Comparison of ENCODE assay signal across 7 cellular contexts in the genomic region with DNA sequence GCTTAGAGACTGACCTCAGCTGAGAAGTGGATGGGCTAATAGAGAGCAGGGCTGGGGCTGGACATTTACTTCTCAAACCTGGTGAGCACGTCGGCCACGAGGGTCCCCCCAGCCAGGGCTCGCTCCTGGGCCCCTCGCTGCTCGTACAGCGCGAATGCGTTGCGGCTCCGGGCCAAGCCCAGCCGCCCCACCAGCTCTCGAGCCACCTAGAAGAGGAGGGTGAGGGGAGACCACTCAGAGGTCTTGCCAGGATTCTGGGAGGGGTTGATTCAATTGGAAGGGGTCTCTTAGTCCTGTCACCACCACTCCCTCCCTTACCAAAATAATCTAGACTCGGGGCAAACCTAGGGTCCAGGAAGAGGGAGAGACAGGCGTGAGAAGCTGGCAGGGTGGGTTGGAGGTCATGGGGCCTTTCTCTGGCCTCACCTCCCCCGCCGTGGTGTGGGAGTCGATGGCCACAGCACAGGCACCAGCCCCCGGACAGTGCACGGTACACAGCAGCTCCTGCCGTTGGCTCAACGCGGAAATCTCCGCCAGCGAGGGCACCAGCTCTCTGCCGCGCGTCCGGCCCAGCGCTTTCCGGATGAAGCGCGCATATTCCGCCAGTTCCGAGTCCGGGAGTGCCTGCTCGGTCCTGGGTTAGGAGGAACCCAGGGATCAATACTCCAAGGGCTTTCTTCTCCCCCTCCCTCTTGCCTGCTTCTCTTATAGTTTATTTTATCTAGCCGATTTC. TPM values are rescaled to one million over a fixed set of nuclear protein-coding genes. Genes with fewer than 3 reads are reported as not detected.
A peak's percentile ranks its signal among the peaks of the same experiment; 100 is the strongest.
DNase-seq lines count a peak whose midpoint lies in the region; ATAC-seq, FAIRE-seq and TF ChIP-seq lines count a peak whose summit lies in the region.
"Had no signal": no experiment of that assay in that cellular context is flagged by ENCODE, and none has a peak within 500 bp of the region (broad histone marks: within the 10 kb centered on the region; RNA-seq: fewer than 3 reads in every experiment).

No MANE protein-coding gene starts in this region.

- peak overlapping the region; percentile 81 for H2BK120ac ChIP-seq in neuronal stem cell (ENCODE audit: low read depth, low read length)

- peak overlapping the region; percentile 73 for H3K23ac ChIP-seq in neuronal stem cell (ENCODE audit: low read depth, low read length, poor library complexity)

- no peak overlapping the region for H4K8ac ChIP-seq in neuronal stem cell (ENCODE audit: low read depth, low read length)

- WGBS in GM12878 (ENCODE audit: insufficient coverage, insufficient replicate concordance, low lambda C conversion rate, missing lambda C conversion rate): 73% methylated on average over 38 of the region's 38 CpGs
- no CpG with 5 or more reads among the region's 38 CpGs for WGBS in neuronal stem cell (ENCODE audit: extremely low coverage in 2 of 2, insufficient read length in 2 of 2, insufficient replicate concordance in 1 of 2), 2 donors

- peak overlapping the region; percentile 81 for H2BK15ac ChIP-seq in neuronal stem cell (ENCODE audit: low read length)

- RAD21 ChIA-PET in GM12878 (lab: Charles Lee; ENCODE audit: unreplicated experiment): interaction anchor here (0.7 to 1.5 kb wide), 2 partner anchors 52 to 62 kb away, joined by 3 to 5 read pairs; no protein-coding TSS in a partner anchor

- H2AFZ ChIP-seq in GM12878 (ENCODE audit: control insufficient read depth, low read depth, low read length) (no peak overlapping the region), neuronal stem cell (ENCODE audit: low read length) (no peak overlapping the region)

- SMC1A ChIA-PET in GM12878 (lab: Charles Lee; ENCODE audit: uncharacterized antibody, unreplicated experiment): interaction anchor here (1.2 kb wide), 1 partner anchor 63 kb away, joined by 4 read pairs; no protein-coding TSS in a partner anchor

- H4K91ac ChIP-seq in neuronal stem cell (ENCODE audit: low read depth, low read length, poor library complexity): no peak overlapping the region

- H4K20me1 ChIP-seq in GM12878 (ENCODE audit: control insufficient read depth, insufficient read depth): no peaks in the 10 kb centered on the region

- H3K4me3 ChIP-seq in HUES48 (ENCODE audit: low read depth, low read length): peak overlapping the region; percentile 62
- peak overlapping the region; percentile 11; the same call in 1 of the 2 replicates for H3K4me3 ChIP-seq in GM12878
- no peak overlapping the region for H3K4me3 ChIP-seq in neuronal stem cell (ENCODE audit: low read length in 2 of 2)

- H2BK5ac ChIP-seq in neuronal stem cell (ENCODE audit: low read length): no peak overlapping the region

- peak overlapping the region; percentile 84 for H2AK5ac ChIP-seq in neuronal stem cell (ENCODE audit: low read depth, low read length)

- CTCF ChIA-PET in GM12878 (lab: Yijun Ruan, JAX): interaction anchor here (0.7 to 3.9 kb wide), 7 partner anchors 9 to 155 kb away, joined by 3 to 27 read pairs (median 3); no protein-coding TSS in a partner anchor

- H3K27ac ChIP-seq in HUES48 (ENCODE audit: low read depth, low read length) (no peak overlapping the region), GM12878 (ENCODE audit: control insufficient read depth, insufficient read depth) (no peak overlapping the region), neuronal stem cell (replicated peaks; ENCODE audit: low read length) (no peak overlapping the region)

- H3K36me3 ChIP-seq in HUES48 (ENCODE audit: control insufficient read depth, insufficient read depth, low read length) (peaks cover 32% of the 10 kb centered on the region), GM12878 (ENCODE audit: control insufficient read depth in 2 of 2, insufficient read depth in 2 of 2, low read length in 1 of 2) (peaks cover 25 to 32% of the 10 kb centered on the region in 2 experiments; a peak in 3 of 4 replicates), neuronal stem cell (replicated peaks in 1 of 2; ENCODE audit: control insufficient read depth in 2 of 2, insufficient read depth in 2 of 2, low read length in 2 of 2) (peaks cover 13 to 71% of the 10 kb centered on the region in 2 donors)

- intact Hi-C loops in GM12878 (cut with micrococcal nuclease; ENCODE audit: unreplicated experiment): no loop called here

- TF ChIP-seq POLR2A in GM12878 (IDR thresholded peaks at IDR 0.05; ENCODE audit: low read depth, low read length): no peak

- TF ChIP-seq CTCF in GM12878 (IDR thresholded peaks at IDR 0.05 in 2 of 3, conservative IDR thresholded peaks at IDR 0.05 in 1 of 3; ENCODE audit: control insufficient read depth in 2 of 3, extremely low read depth in 1 of 3, insufficient read depth in 1 of 3, low read depth in 3 of 3, low read length in 3 of 3): no peak

- no peak for FAIRE-seq in GM12878 (lab: Jason Lieb, UNC)

- peaks cover 15% of the 10 kb centered on the region for H3K79me1 ChIP-seq in neuronal stem cell (ENCODE audit: low read depth, low read length)

- TF ChIP-seq RAD21 in GM12878 (IDR thresholded peaks at IDR 0.05; ENCODE audit: insufficient read depth, low read depth, low read length): no peak

- peaks cover 22% of the 10 kb centered on the region for H3K79me2 ChIP-seq in GM12878 (ENCODE audit: control insufficient read depth, insufficient read depth, low read length)

- no peak for TF ChIP-seq EP300 in GM12878 (IDR thresholded peaks at IDR 0.05; ENCODE audit: borderline replicate concordance in 1 of 2, control insufficient read depth in 1 of 2, low read depth in 2 of 2, low read length in 2 of 2)

- H3K4ac ChIP-seq in neuronal stem cell (ENCODE audit: low read length): no peak overlapping the region

- H3K9me3 ChIP-seq in HUES48 (ENCODE audit: control insufficient read depth, insufficient read depth, low read length) (no peaks in the 10 kb centered on the region), GM12878 (replicated peaks; ENCODE audit: control insufficient read depth, insufficient read depth, low read length) (no peaks in the 10 kb centered on the region), neuronal stem cell (replicated peaks in 1 of 2; ENCODE audit: control insufficient read depth in 2 of 2, insufficient read depth in 1 of 2, low read depth in 1 of 2, low read length in 2 of 2) (peaks cover 0 to 2% of the 10 kb centered on the region in 2 donors)

- H2BK12ac ChIP-seq in neuronal stem cell (ENCODE audit: low read length): peak overlapping the region; percentile 84

- ATAC-seq in GM12878 (no peak), HG03378 (IDR thresholded peaks at IDR 0.05; ENCODE audit: unreplicated experiment) (no peak)

- H3K4me2 ChIP-seq in GM12878 (ENCODE audit: control insufficient read depth, insufficient read depth) (peak overlapping the region; percentile 49), neuronal stem cell (ENCODE audit: insufficient read depth, low read length, poor library complexity, severe bottlenecking) (peak overlapping the region; percentile 14)

- H3K14ac ChIP-seq in neuronal stem cell (ENCODE audit: low read length): no peak overlapping the region

- H3K9ac ChIP-seq in HUES48 (ENCODE audit: low read depth, low read length) (no peak overlapping the region), GM12878 (ENCODE audit: control insufficient read depth, insufficient read depth, low read length) (no peak overlapping the region), neuronal stem cell (ENCODE audit: low read depth, low read length, poor library complexity) (peak overlapping the region; percentile 81)

- peak overlapping the region; percentile 64 for H3K18ac ChIP-seq in neuronal stem cell (ENCODE audit: low read length)

- H3K4me1 ChIP-seq in HUES48 (ENCODE audit: control insufficient read depth, insufficient read depth, low read length): peaks cover 43% of the 10 kb centered on the region
- H3K4me1 ChIP-seq in GM12878 (ENCODE audit: control insufficient read depth, insufficient read depth, low read length): peaks cover 3% of the 10 kb centered on the region; the same call in 1 of the 2 replicates
- H3K4me1 ChIP-seq in neuronal stem cell (ENCODE audit: control insufficient read depth in 2 of 2, insufficient read depth in 1 of 2, low read depth in 1 of 2, low read length in 2 of 2): peaks cover 12 to 38% of the 10 kb centered on the region in 2 donors

- peaks cover 51% of the 10 kb centered on the region for H3K27me3 ChIP-seq in HUES48 (ENCODE audit: control insufficient read depth, insufficient read depth, low read length)
- H3K27me3 ChIP-seq in GM12878 (replicated peaks in 1 of 2; ENCODE audit: control insufficient read depth in 2 of 2, insufficient read depth in 2 of 2, low read length in 1 of 2): no peaks in the 10 kb centered on the region
- peaks cover 0 to 55% (median 10%) of the 10 kb centered on the region in 3 experiments for H3K27me3 ChIP-seq in neuronal stem cell (ENCODE audit: control insufficient read depth in 3 of 3, insufficient read depth in 3 of 3, low read depth in 1 of 3, low read length in 3 of 3)

- in situ Hi-C loops in GM12878 (cut with MboI): no loop called here

- DNase-seq in GM12878 (ENCODE audit: low read depth, low spot score) (no peak), neuronal stem cell (ENCODE audit: low spot score) (no peak), GF-D8 (lab: John Stamatoyannopoulos, UW) (no peak), SHP77 (lab: John Stamatoyannopoulos, UW) (no peak)
- DNase-seq: NCI-H510A had no signal

- BruUV-seq in GM12878 (replicated peaks; lab: Mats Ljungman, UMichigan): no TSS peak

- POLR2A ChIA-PET in GM12878 (lab: Charles Lee): interaction anchor here (0.5 to 0.9 kb wide), 2 partner anchors 10 to 92 kb away, joined by 3 read pairs; no protein-coding TSS in a partner anchor

RNA-seq across cellular contexts. Expression of a gene that starts 5.7 kb away (rescaled TPM):
- total RNA-seq in GM12878 (2013; cell fraction: nucleolus; rRNA removed): 39.3 and 53.5 TPM in 2 replicates
- total RNA-seq in GM12878 (2014; rRNA removed) (15.8 and 22.3 TPM in 2 replicates), GM12878 (2014; rRNA removed; fragmentation: Illumina TruSeq; extraction: Trizol) (7.0 and 7.8 TPM in 2 replicates), GM12878 (2021) (35.5 and 38.0 TPM in 2 replicates)
- polyA plus RNA-seq in GM12878 (2011; ENCODE audit: low read depth): 6.9 TPM
- polyA plus RNA-seq in GM12878 (2011; rRNA removed) (4.0 and 14.0 TPM in 2 replicates), GM12878 (2014; fragmentation: Illumina TruSeq; extraction: Trizol) (1.5 and 3.9 TPM in 2 replicates), GM12878 (2014; fragmentation: Nextera tagmentation; extraction: Ambion mirVana) (1 to 10 TPM in 1 of 2 experiments, under 1 TPM in 1; 0.31 to 2.1 TPM), GM12878 (2014; rRNA removed) (29.5 and 31.3 TPM in 2 replicates), GM12878 (2016; fragmentation: Nextera tagmentation; extraction: Ambion mirVana) (10 to 100 TPM; 10.3 to 11.8 TPM)
- 18.7 and 28.9 TPM in 2 replicates for polyA plus RNA-seq in GM12878 (2011; cell fraction: cytosol; rRNA removed)
- polyA plus RNA-seq in GM12878 (2011; cell fraction: nucleus; rRNA removed): 87.8 and 125 TPM in 2 replicates
- 26.0 and 33.7 TPM in 2 replicates for polyA plus RNA-seq in GM12878 (2012)
- polyA minus RNA-seq in GM12878 (2011; rRNA and poly(A)+ RNA removed): 4.8 and 17.2 TPM in 2 replicates
- 17.5 and 20.7 TPM in 2 replicates for polyA minus RNA-seq in GM12878 (2011; cell fraction: cytosol; rRNA and poly(A)+ RNA removed)
- polyA minus RNA-seq in GM12878 (2011; cell fraction: nucleus; rRNA and poly(A)+ RNA removed): 15.4 and 25.4 TPM in 2 replicates
- 17.1 TPM for polyA plus RNA-seq in neuronal stem cell (2013, experiment 1 of 2)
- 17.9 TPM for polyA plus RNA-seq in neuronal stem cell (2013, experiment 2 of 2)

RNA-seq across cellular contexts. Expression of a gene that starts 10.6 kb away (rescaled TPM):
- 7.4 TPM in 2 replicates for total RNA-seq in GM12878 (2013; cell fraction: nucleolus; rRNA removed)
- 25.2 and 34.2 TPM in 2 replicates for total RNA-seq in GM12878 (2014; rRNA removed)
- total RNA-seq in GM12878 (2014; rRNA removed; fragmentation: Illumina TruSeq; extraction: Trizol): 1.7 and 2.3 TPM in 2 replicates
- total RNA-seq in GM12878 (2021): 54.0 and 61.3 TPM in 2 replicates
- 6.0 TPM for polyA plus RNA-seq in GM12878 (2011; ENCODE audit: low read depth)
- 1.7 and 2.6 TPM in 2 replicates for polyA plus RNA-seq in GM12878 (2011; rRNA removed)
- polyA plus RNA-seq in GM12878 (2011; cell fraction: cytosol; rRNA removed): 7.5 and 12.9 TPM in 2 replicates
- 18.7 and 23.8 TPM in 2 replicates for polyA plus RNA-seq in GM12878 (2011; cell fraction: nucleus; rRNA removed)
- polyA plus RNA-seq in GM12878 (2012): 20.8 and 43.4 TPM in 2 replicates
- polyA plus RNA-seq in GM12878 (2014; fragmentation: Illumina TruSeq; extraction: Trizol): 0.22 and 0.82 TPM in 2 replicates
- polyA plus RNA-seq in GM12878 (2014; fragmentation: Nextera tagmentation; extraction: Ambion mirVana): under 1 TPM; 0.05 to 0.27 TPM
- 21.0 and 30.9 TPM in 2 replicates for polyA plus RNA-seq in GM12878 (2014; rRNA removed)
- 10 to 100 TPM; 60.3 to 63.6 TPM for polyA plus RNA-seq in GM12878 (2016; fragmentation: Nextera tagmentation; extraction: Ambion mirVana)
- 2.6 and 3.8 TPM in 2 replicates for polyA minus RNA-seq in GM12878 (2011; rRNA and poly(A)+ RNA removed)
- 7.2 and 10.8 TPM in 2 replicates for polyA minus RNA-seq in GM12878 (2011; cell fraction: cytosol; rRNA and poly(A)+ RNA removed)
- 7.9 and 15.9 TPM in 2 replicates for polyA minus RNA-seq in GM12878 (2011; cell fraction: nucleus; rRNA and poly(A)+ RNA removed)
- polyA plus RNA-seq in neuronal stem cell (2013, experiment 1 of 2): 1.9 TPM
- 1.8 TPM for polyA plus RNA-seq in neuronal stem cell (2013, experiment 2 of 2)

RNA-seq across cellular contexts. Expression of a gene that starts 11.2 kb away (rescaled TPM):
- total RNA-seq in GM12878 (2013; cell fraction: nucleolus; rRNA removed): 57.8 and 68.0 TPM in 2 replicates
- total RNA-seq in GM12878 (2014; rRNA removed) (11.1 and 12.9 TPM in 2 replicates), GM12878 (2014; rRNA removed; fragmentation: Illumina TruSeq; extraction: Trizol) (7.4 and 8.0 TPM in 2 replicates), GM12878 (2021) (26.0 and 29.9 TPM in 2 replicates)
- polyA plus RNA-seq in GM12878 (2011; ENCODE audit: low read depth): 10.6 TPM
- polyA plus RNA-seq in GM12878 (2011; rRNA removed) (10.2 and 19.6 TPM in 2 replicates), GM12878 (2014; fragmentation: Illumina TruSeq; extraction: Trizol) (10.6 and 14.1 TPM in 2 replicates), GM12878 (2014; fragmentation: Nextera tagmentation; extraction: Ambion mirVana) (1 to 10 TPM in 1 of 2 experiments, under 1 TPM in 1; 0.95 to 1.9 TPM), GM12878 (2014; rRNA removed) (22.0 and 26.6 TPM in 2 replicates), GM12878 (2016; fragmentation: Nextera tagmentation; extraction: Ambion mirVana) (1 to 10 TPM; 2.5 to 2.7 TPM)
- polyA plus RNA-seq in GM12878 (2011; cell fraction: cytosol; rRNA removed): 26.2 and 27.3 TPM in 2 replicates
- 194 and 207 TPM in 2 replicates for polyA plus RNA-seq in GM12878 (2011; cell fraction: nucleus; rRNA removed)
- polyA plus RNA-seq in GM12878 (2012): 22.3 and 24.4 TPM in 2 replicates
- 12.7 and 16.8 TPM in 2 replicates for polyA minus RNA-seq in GM12878 (2011; rRNA and poly(A)+ RNA removed)
- polyA minus RNA-seq in GM12878 (2011; cell fraction: cytosol; rRNA and poly(A)+ RNA removed): 11.6 and 12.4 TPM in 2 replicates
- polyA minus RNA-seq in GM12878 (2011; cell fraction: nucleus; rRNA and poly(A)+ RNA removed): 20.2 and 29.2 TPM in 2 replicates
- 6.1 TPM for polyA plus RNA-seq in neuronal stem cell (2013, experiment 1 of 2)
- 5.9 TPM for polyA plus RNA-seq in neuronal stem cell (2013, experiment 2 of 2)

RNA-seq across cellular contexts. Expression of a gene that starts 12.0 kb away (rescaled TPM):
- 44.1 and 46.6 TPM in 2 replicates for total RNA-seq in GM12878 (2013; cell fraction: nucleolus; rRNA removed)
- total RNA-seq in GM12878 (2014; rRNA removed) (6.0 and 6.8 TPM in 2 replicates), GM12878 (2014; rRNA removed; fragmentation: Illumina TruSeq; extraction: Trizol) (3.8 and 4.7 TPM in 2 replicates), GM12878 (2021) (7.7 and 9.1 TPM in 2 replicates)
- 8.9 TPM for polyA plus RNA-seq in GM12878 (2011; ENCODE audit: low read depth)
- polyA plus RNA-seq in GM12878 (2011; rRNA removed) (12.4 and 14.4 TPM in 2 replicates), GM12878 (2014; fragmentation: Illumina TruSeq; extraction: Trizol) (5.8 and 8.8 TPM in 2 replicates), GM12878 (2014; fragmentation: Nextera tagmentation; extraction: Ambion mirVana) (1 to 10 TPM; 1.2 to 1.8 TPM), GM12878 (2014; rRNA removed) (11.3 and 12.5 TPM in 2 replicates), GM12878 (2016; fragmentation: Nextera tagmentation; extraction: Ambion mirVana) (10 to 100 TPM; 11.3 to 11.9 TPM)
- 17.1 and 21.5 TPM in 2 replicates for polyA plus RNA-seq in GM12878 (2011; cell fraction: cytosol; rRNA removed)
- polyA plus RNA-seq in GM12878 (2011; cell fraction: nucleus; rRNA removed): 71.5 and 76.2 TPM in 2 replicates
- polyA plus RNA-seq in GM12878 (2012): 15.4 and 17.1 TPM in 2 replicates
- polyA minus RNA-seq in GM12878 (2011; rRNA and poly(A)+ RNA removed): 5.3 and 8.6 TPM in 2 replicates
- polyA minus RNA-seq in GM12878 (2011; cell fraction: cytosol; rRNA and poly(A)+ RNA removed): 2.8 and 4.8 TPM in 2 replicates
- 14.5 and 16.8 TPM in 2 replicates for polyA minus RNA-seq in GM12878 (2011; cell fraction: nucleus; rRNA and poly(A)+ RNA removed)
- polyA plus RNA-seq in neuronal stem cell (2013, experiment 1 of 2): 19.4 TPM
- 19.8 TPM for polyA plus RNA-seq in neuronal stem cell (2013, experiment 2 of 2)

Comparison
In these comparisons a context has a peak if more than half of its experiments do, and no peak if none do; other contexts are left out.
1. H3K4me3 ChIP-seq: peak in HUES48 (single experiment) and GM12878 (single experiment); none in neuronal stem cell (0 of 2).